In genomic region chr7:121398246-121398645, GRCh38 we compare ENCODE assay signal across 12 cellular contexts. TPM values are rescaled to one million over a fixed set of nuclear protein-coding genes. Genes with fewer than 3 reads are reported as not detected.
DNase-seq lines count a peak whose midpoint lies in the region; TF ChIP-seq lines count a peak whose summit lies in the region.
"Had no signal": no experiment of that assay in that cellular context is flagged by ENCODE, and none has a peak within 500 bp of the region (broad histone marks: within the 10 kb centered on the region; RNA-seq: fewer than 3 reads in every experiment).

No MANE protein-coding gene starts in this region.

- no peaks in the 10 kb centered on the region for H3K9me2 ChIP-seq in Karpas-422 (replicated peaks; ENCODE audit: insufficient read depth, low read length)

- peaks cover 13% of the 10 kb centered on the region for H3K4me1 ChIP-seq in Karpas-422 (ENCODE audit: low read length)
- H3K4me1 ChIP-seq: psoas muscle had no signal

- H3K4me3 ChIP-seq in fibroblast of pulmonary artery (replicated peaks; ENCODE audit: low read depth, low read length) = no peak overlapping the region
- no peak overlapping the region for H3K4me3 ChIP-seq in retinal pigment epithelial cell (ENCODE audit: low read length)
- no peak overlapping the region for H3K4me3 ChIP-seq in Karpas-422 (ENCODE audit: low read length)
- H3K4me3 ChIP-seq: HAP-1, psoas muscle had no signal

- H3K36me3 ChIP-seq in Karpas-422 (ENCODE audit: insufficient read depth, low read length) = no peaks in the 10 kb centered on the region; the same call in 1 of the 2 replicates
- H3K36me3 ChIP-seq: HAP-1 had no signal

- H2AFZ ChIP-seq in Karpas-422 (ENCODE audit: low read length) = no peak overlapping the region

- H3K4me2 ChIP-seq in Karpas-422 (ENCODE audit: low read depth, low read length, poor library complexity, severe bottlenecking) = no peak overlapping the region

- no peaks in the 10 kb centered on the region for H4K20me1 ChIP-seq in Karpas-422 (ENCODE audit: insufficient read depth, low read depth, low read length)

- TF ChIP-seq CTCF in fibroblast of pulmonary artery (IDR thresholded peaks at IDR 0.05; ENCODE audit: low read length, missing control alignments) (peak; percentile 17), retinal pigment epithelial cell (conservative IDR thresholded peaks at IDR 0.05; ENCODE audit: low read depth, low read length) (peak; percentile 37)

- peaks cover 14% of the 10 kb centered on the region for H3K79me2 ChIP-seq in Karpas-422 (ENCODE audit: low read length)

- no peaks in the 10 kb centered on the region for H3K27me3 ChIP-seq in Karpas-422 (ENCODE audit: low read length)

- no peaks in the 10 kb centered on the region for H3K9me3 ChIP-seq in Karpas-422 (ENCODE audit: low read length)
- H3K9me3 ChIP-seq: HAP-1, psoas muscle had no signal

- H3K27ac ChIP-seq in Karpas-422 (ENCODE audit: low read length) = no peak overlapping the region
- H3K27ac ChIP-seq: psoas muscle had no signal

- DNase-seq in NCI-H748 (lab: John Stamatoyannopoulos, UW; ENCODE audit: unreplicated experiment) = peak; percentile 23
- DNase-seq in NCI-H748 treated with DMSO at 0.1 percent for 48 hours (lab: John Stamatoyannopoulos, UW) = no peak
- peak; percentile 54 for DNase-seq in NCI-H82 (lab: John Stamatoyannopoulos, UW)
- no peak for DNase-seq in fibroblast of pulmonary artery (ENCODE audit: low read depth)
- DNase-seq in retinal pigment epithelial cell (ENCODE audit: low read depth) = no peak
- no peak for DNase-seq in occipital lobe (lab: John Stamatoyannopoulos, UW)
- no peak for DNase-seq in SHP77 treated with DMSO at 0.1 percent for 48 hours (lab: John Stamatoyannopoulos, UW)
- DNase-seq in Karpas-422 = no peak
- DNase-seq: activated CD8-positive, alpha-beta memory T cell treated with anti-CD3 and anti-CD28 coated beads, Interleukin-2, amount 50 U/mL, for 4 hours; psoas muscle; Right ventricle myocardium superior had no signal

- no peak overlapping the region for H3K9ac ChIP-seq in Karpas-422 (ENCODE audit: low read length)

RNA-seq across cellular contexts. Expression of gene FAM3C, which starts 2.1 kb away (rescaled TPM):
- total RNA-seq in occipital lobe = 117 TPM
- total RNA-seq in Karpas-422 (2014; rRNA removed; shearing (Covaris generic); ENCODE audit: low replicate concordance) = 16.8 and 26.1 TPM in 2 replicates

Comparison
In these comparisons a context has a peak if more than half of its experiments do, and no peak if none do; other contexts are left out.
1. DNase-seq: peak in NCI-H748 (single experiment) and NCI-H82 (single experiment); none in NCI-H748 treated with DMSO at 0.1 percent for 48 hours (single experiment), fibroblast of pulmonary artery (single experiment), retinal pigment epithelial cell (single experiment), occipital lobe (single experiment), SHP77 treated with DMSO at 0.1 percent for 48 hours (single experiment) and Karpas-422 (single experiment).